Comparison of ENCODE assay signal across 9 cellular contexts in genomic region chr10:110420401-110421193, GRCh38.
DNase-seq lines count a peak whose midpoint lies in the region; ATAC-seq and TF ChIP-seq lines count a peak whose summit lies in the region.
"Had no signal": no experiment of that assay in that cellular context is flagged by ENCODE, and none has a peak within 500 bp of the region (broad histone marks: within the 10 kb centered on the region; RNA-seq: fewer than 3 reads in every experiment).

No MANE protein-coding gene starts in this region.

- POLR2A ChIA-PET in MCF 10A (lab: Yijun Ruan, JAX): interaction anchor here (1.2 kb wide), 1 partner anchor 35 kb away, joined by 5 read pairs; no protein-coding TSS in a partner anchor

- H3K36me3 Mint-ChIP-seq in MCF 10A (ENCODE audit: insufficient read depth, unreplicated experiment): peaks cover 7% of the 10 kb centered on the region

- no peak for DNase-seq in activated CD4-positive, CD25-positive, alpha-beta regulatory T cell (lab: John Stamatoyannopoulos, UW)
- DNase-seq in NCI-H2029 treated with DMSO at 0.1 percent for 48 hours (lab: John Stamatoyannopoulos, UW): peak; percentile 3
- DNase-seq in MCF 10A (ENCODE audit: unreplicated experiment): peak; percentile 82
- DNase-seq in renal cortical epithelial cell (ENCODE audit: low read depth): peak; percentile 77
- DNase-seq: SIG-M5 had no signal

- peaks cover 29% of the 10 kb centered on the region for H3K4me1 Mint-ChIP-seq in MCF 10A (ENCODE audit: insufficient read depth, unreplicated experiment)

- H3K27me3 Mint-ChIP-seq in MCF 10A (ENCODE audit: insufficient read depth, unreplicated experiment): no peaks in the 10 kb centered on the region

- intact Hi-C loops in MCF 10A (cut with micrococcal nuclease): no loop called here

- no TSS peak for BruUV-seq in MCF 10A (replicated peaks; lab: Mats Ljungman, UMichigan)

- CTCF ChIA-PET in MCF 10A (lab: Yijun Ruan, JAX): interaction anchor here (0.6 kb wide), 2 partner anchors 79 to 120 kb away, joined by 3 read pairs; no protein-coding TSS in a partner anchor

- peak; percentile 65 to 69 for ATAC-seq in activated CD4-positive, CD25-positive, alpha-beta regulatory T cell treated with anti-CD3 and anti-CD28 coated beads, Interleukin-2, amount 50 U/mL, for 24 hours
- no peak for ATAC-seq in GM19023 (IDR thresholded peaks at IDR 0.05; ENCODE audit: unreplicated experiment)
- no peak for ATAC-seq in HG03460 (IDR thresholded peaks at IDR 0.05; ENCODE audit: unreplicated experiment)
- ATAC-seq in GM21447 (IDR thresholded peaks at IDR 0.05; ENCODE audit: unreplicated experiment): no peak

- TF ChIP-seq CTCF in MCF 10A (IDR thresholded peaks at IDR 0.05; ENCODE audit: unreplicated experiment): no peak

- no peak overlapping the region for H3K4me3 Mint-ChIP-seq in MCF 10A (ENCODE audit: unreplicated experiment)

- H3K9me3 Mint-ChIP-seq in MCF 10A (ENCODE audit: unreplicated experiment): no peaks in the 10 kb centered on the region

- peak overlapping the region; percentile 53 for H3K27ac Mint-ChIP-seq in MCF 10A (ENCODE audit: low read depth, unreplicated experiment)

Comparison
In these comparisons a context has a peak if more than half of its experiments do, and no peak if none do; other contexts are left out.
1. ATAC-seq: peak in activated CD4-positive, CD25-positive, alpha-beta regulatory T cell treated with anti-CD3 and anti-CD28 coated beads, Interleukin-2, amount 50 U/mL, for 24 hours (2 of 2); none in GM19023 (single experiment), HG03460 (single experiment) and GM21447 (single experiment).
2. DNase-seq: peak in NCI-H2029 treated with DMSO at 0.1 percent for 48 hours (single experiment), MCF 10A (single experiment) and renal cortical epithelial cell (single experiment); none in activated CD4-positive, CD25-positive, alpha-beta regulatory T cell (0 of 4).